Comparison of ENCODE assay signal across 22 cellular contexts in genomic region chr1:182374101-182374834, GRCh38.
"Had no signal": no experiment of that assay in that cellular context is flagged by ENCODE, and none has a peak within 500 bp of the region (broad histone marks: within the 10 kb centered on the region; RNA-seq: fewer than 3 reads in every experiment).

No MANE protein-coding gene starts in this region.

- DNase-seq: activated CD4-positive, alpha-beta T cell treated with anti-CD3 and anti-CD28 coated beads for 1 hour; activated gamma-delta T cell treated with Interleukin-2 at 50 U/mL for 16 hours; adrenal gland; dermis blood vessel endothelial cell; effector memory CD4-positive, alpha-beta T cell; gastrocnemius medialis; heart left ventricle; immature natural killer cell; kidney glomerular epithelial cell; mesendoderm; naive thymus-derived CD8-positive, alpha-beta T cell; stimulated activated CD4-positive, alpha-beta T cell treated with anti-CD3 and anti-CD28 coated beads, Interleukin-12 subunit alpha, Interleukin-12 subunit beta, amount 100 ng/mL, for 4 hours; stimulated activated CD4-positive, alpha-beta T cell treated with anti-CD3 and anti-CD28 coated beads, Interleukin-1b, Interleukin-23, amount 100 ng/mL, for 48 hours; stimulated activated CD8-positive, alpha-beta memory T cell treated with anti-CD3 and anti-CD28 coated beads, Interleukin-4, amount 100 ng/mL, for 48 hours; stimulated activated naive CD4-positive, alpha-beta T cell; uterus; WERI-Rb-1 had no signal

- H3K27ac ChIP-seq: adrenal gland, breast epithelium, heart left ventricle, neutrophil, parathyroid adenoma, tibial nerve, uterus, WERI-Rb-1 had no signal

- ATAC-seq: activated naive CD4-positive, alpha-beta T cell treated with anti-CD3 and anti-CD28 coated beads, Interleukin-2, amount 50 U/mL, for 72 hours; gastrocnemius medialis; naive thymus-derived CD8-positive, alpha-beta T cell had no signal
